In the genomic region with DNA sequence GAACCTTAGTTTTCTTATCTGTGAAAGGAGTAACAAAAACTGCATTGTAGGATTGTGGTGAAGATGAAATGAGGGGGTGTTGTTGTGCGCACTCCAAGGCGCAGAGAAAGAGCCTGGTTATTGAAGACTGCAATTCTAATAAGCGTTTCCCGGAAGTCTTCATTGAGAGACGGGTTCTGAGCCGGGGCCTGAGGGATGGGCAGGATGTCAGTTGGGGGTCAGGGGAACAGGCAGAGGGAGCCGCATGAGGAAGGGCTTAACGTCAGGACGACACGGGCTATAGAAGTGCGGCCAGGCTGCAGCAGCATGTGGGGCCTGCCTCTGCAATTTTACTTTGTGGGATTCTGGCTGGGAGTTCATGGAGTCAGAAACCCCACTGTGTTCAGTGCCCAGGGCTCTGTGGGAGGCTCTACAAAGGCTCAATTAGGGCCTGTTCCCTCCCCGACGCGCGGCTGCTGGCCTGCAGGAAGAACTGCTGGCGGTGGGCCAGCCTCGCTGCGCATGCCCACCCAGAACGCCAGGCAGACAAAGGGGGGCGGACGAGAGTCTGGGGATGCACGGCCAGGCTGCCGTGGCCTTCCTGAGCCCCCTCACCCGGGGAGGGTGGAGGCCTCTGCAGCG, we compare ENCODE assay signal across 10 cellular contexts. TPM values are rescaled to one million over a fixed set of nuclear protein-coding genes. Genes with fewer than 3 reads are reported as not detected.
DNase-seq lines count a peak whose midpoint lies in the region; ATAC-seq and TF ChIP-seq lines count a peak whose summit lies in the region.
"Had no signal": no experiment of that assay in that cellular context is flagged by ENCODE, and none has a peak within 500 bp of the region (broad histone marks: within the 10 kb centered on the region; RNA-seq: fewer than 3 reads in every experiment).

No MANE protein-coding gene starts in this region.

- TF ChIP-seq CTCF in hepatocyte (IDR thresholded peaks at IDR 0.05; ENCODE audit: poor library complexity) (no peak), sigmoid colon (IDR thresholded peaks at IDR 0.05) (no peak), gastroesophageal sphincter (IDR thresholded peaks at IDR 0.05) (no peak)

- H4K20me1 ChIP-seq in hepatocyte (ENCODE audit: insufficient read depth, poor library complexity, severe bottlenecking) = no peaks in the 10 kb centered on the region

- H3K36me3 ChIP-seq in hepatocyte (replicated peaks; ENCODE audit: insufficient read depth, low read depth) (no peaks in the 10 kb centered on the region), sigmoid colon (peaks cover 0 to 31% (median 5%) of the 10 kb centered on the region in 4 donors), gastroesophageal sphincter (peaks cover 0 to 48% of the 10 kb centered on the region in 2 donors)

- H3K79me2 ChIP-seq in hepatocyte = no peaks in the 10 kb centered on the region

- no peak overlapping the region for H3K4me3 ChIP-seq in hepatocyte
- no peak overlapping the region for H3K4me3 ChIP-seq in sigmoid colon
- H3K4me3 ChIP-seq in gastroesophageal sphincter = no peak overlapping the region
- H3K4me3 ChIP-seq: ascending aorta had no signal

- H3K4me1 ChIP-seq in hepatocyte (ENCODE audit: insufficient read depth) (peaks cover 17% of the 10 kb centered on the region), sigmoid colon (peaks cover 0 to 16% (median 10%) of the 10 kb centered on the region in 4 donors), gastroesophageal sphincter (peaks cover 0 to 16% (median 6%) of the 10 kb centered on the region in 3 donors)

- H3K9me2 ChIP-seq in hepatocyte (replicated peaks; ENCODE audit: insufficient read depth) = no peaks in the 10 kb centered on the region

- intact Hi-C loops in sigmoid colon (cut with DNase I) = no loop called here

- DNase-seq in NCI-H146 treated with DMSO at 0.1 percent for 48 hours (lab: John Stamatoyannopoulos, UW; ENCODE audit: unreplicated experiment) (peak; percentile 68), anterior cingulate cortex (lab: John Stamatoyannopoulos, UW) (peak in 55 of 58 donors; percentile 23 to 90 (median 74)), hepatocyte (ENCODE audit: low spot score) (peak; percentile 69), sigmoid colon (peak; percentile 82), GM19238 (ENCODE audit: insufficient read length, low spot score) (no peak)
- DNase-seq: GDM1 had no signal

- TF ChIP-seq EP300 in sigmoid colon (IDR thresholded peaks at IDR 0.05) (no peak), gastroesophageal sphincter (IDR thresholded peaks at IDR 0.05) (no peak)

- H3K27ac ChIP-seq in hepatocyte = peak overlapping the region; percentile 76
- peak overlapping the region in 2 of 4 donors; percentile 6 to 20 for H3K27ac ChIP-seq in sigmoid colon
- H3K27ac ChIP-seq in gastroesophageal sphincter = peak overlapping the region in 1 of 4 donors; percentile 37
- H3K27ac ChIP-seq: ascending aorta had no signal

- WGBS in hepatocyte (ENCODE audit: low lambda C conversion rate, missing lambda C conversion rate) = 47% methylated on average over 25 of the region's 25 CpGs
- 52 to 80% methylated on average over 25 of the region's 25 CpGs for WGBS in sigmoid colon, 2 donors
- WGBS in gastroesophageal sphincter (ENCODE audit: low coverage in 1 of 2), 2 donors = 47 to 60% methylated on average over 3 to 7 of the region's 25 CpGs

- H3K4me2 ChIP-seq in hepatocyte = peak overlapping the region; percentile 16

- no peak for ATAC-seq in gastroesophageal sphincter
- ATAC-seq in HG03196 (IDR thresholded peaks at IDR 0.05; ENCODE audit: unreplicated experiment) = no peak
- ATAC-seq in HG02970 (IDR thresholded peaks at IDR 0.05; ENCODE audit: low FRiP score, unreplicated experiment) = no peak

- H2AFZ ChIP-seq in hepatocyte = no peak overlapping the region

- H3K27me3 ChIP-seq in hepatocyte = no peaks in the 10 kb centered on the region
- H3K27me3 ChIP-seq in sigmoid colon = no peaks in the 10 kb centered on the region
- no peaks in the 10 kb centered on the region for H3K27me3 ChIP-seq in gastroesophageal sphincter
- H3K27me3 ChIP-seq: ascending aorta had no signal

- H3K9me3 ChIP-seq in hepatocyte (ENCODE audit: low read depth) = no peaks in the 10 kb centered on the region
- H3K9me3 ChIP-seq in sigmoid colon = no peaks in the 10 kb centered on the region
- H3K9me3 ChIP-seq in gastroesophageal sphincter = no peaks in the 10 kb centered on the region
- H3K9me3 ChIP-seq: ascending aorta had no signal

- TF ChIP-seq POLR2A in sigmoid colon (IDR thresholded peaks at IDR 0.05) = no peak
- no peak for TF ChIP-seq POLR2A in gastroesophageal sphincter (IDR thresholded peaks at IDR 0.05)

RNA-seq across cellular contexts. Expression of a gene that starts 20.7 kb away (rescaled TPM):
- total RNA-seq in hepatocyte (2.1 and 2.5 TPM in 2 replicates), sigmoid colon (1 to 10 TPM; 3.2 to 5.2 (median 4.5) TPM), gastroesophageal sphincter (1 to 10 TPM; 4.0 to 9.0 (median 5.5) TPM)
- polyA plus RNA-seq in hepatocyte (1.3 and 4.2 TPM in 2 replicates), sigmoid colon (1 to 10 TPM; 1.2 to 4.5 (median 1.6) TPM)
